Comparison of ENCODE assay signal across 8 cellular contexts in the genomic region with DNA sequence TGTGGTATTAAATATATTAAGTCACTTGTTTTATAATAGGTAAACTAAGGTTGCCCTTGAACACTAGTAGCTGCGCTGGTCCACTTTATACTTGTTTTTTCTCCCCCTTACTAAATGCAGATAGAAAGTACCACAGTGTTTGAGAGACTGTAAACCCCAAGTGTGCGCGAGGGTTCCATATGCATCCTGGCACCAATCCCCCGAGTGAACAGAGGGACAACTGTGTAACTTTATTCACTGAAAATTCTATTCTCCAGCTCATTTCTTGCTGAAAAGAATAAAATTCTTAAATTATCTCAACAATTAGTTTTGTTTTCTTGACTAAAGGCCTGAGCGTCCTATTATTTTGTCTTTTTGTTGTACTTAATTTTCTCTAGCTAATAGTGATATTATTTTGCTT. TPM values are rescaled to one million over a fixed set of nuclear protein-coding genes. Genes with fewer than 3 reads are reported as not detected.
A peak's percentile ranks its signal among the peaks of the same experiment; 100 is the strongest.
DNase-seq lines count a peak whose midpoint lies in the region; ATAC-seq and TF ChIP-seq lines count a peak whose summit lies in the region.

No MANE protein-coding gene starts in this region.

- H3K36me3 ChIP-seq in HUES48 (ENCODE audit: control insufficient read depth, insufficient read depth, low read length) (peaks cover 42% of the 10 kb centered on the region), mammary epithelial cell (ENCODE audit: insufficient read depth, low read length) (peaks cover 34% of the 10 kb centered on the region), muscle layer of colon (ENCODE audit: insufficient read depth, low read length) (peaks cover 31% of the 10 kb centered on the region)

- no peaks in the 10 kb centered on the region for H3K27me3 ChIP-seq in HUES48 (ENCODE audit: control insufficient read depth, insufficient read depth, low read length)
- no peaks in the 10 kb centered on the region for H3K27me3 ChIP-seq in mammary epithelial cell (ENCODE audit: insufficient read depth, low read length)
- H3K27me3 ChIP-seq in muscle layer of colon (ENCODE audit: control insufficient read depth in 1 of 2, insufficient read depth in 2 of 2, low read length in 2 of 2) = no peaks in the 10 kb centered on the region

- WGBS in mammary epithelial cell (ENCODE audit: low coverage, missing lambda C conversion rate) = 77% methylated on average over 5 of the region's 5 CpGs

- DNase-seq in mammary epithelial cell = no peak
- DNase-seq in activated CD4-positive, alpha-beta T cell treated with anti-CD3 and anti-CD28 coated beads for 48 hours = no peak

- H3K79me2 ChIP-seq in mammary epithelial cell (ENCODE audit: insufficient read depth, low read length) = peaks cover 57% of the 10 kb centered on the region

- ATAC-seq in esophagus mucosa (no peak), HG02763 (IDR thresholded peaks at IDR 0.05; ENCODE audit: unreplicated experiment) (no peak), GM21526 (IDR thresholded peaks at IDR 0.05; ENCODE audit: low FRiP score, unreplicated experiment) (no peak)

- intact Hi-C loops in mammary epithelial cell (cut with micrococcal nuclease) = loop anchor here (10.0 kb wide), 2 partner anchors 279 to 569 kb away; partner anchors contain the start of gene MTFR1L

- in situ Hi-C loops in mammary epithelial cell (cut with MboI; ENCODE audit: low sequenced_read_pairs in 2 of 2) = loop anchor here in 1 of 2 donors (10.0 to 25.0 kb wide), 2 partner anchors 99 to 567 kb away; partner anchors contain the start of genes MTFR1L and SELENON

- H3K4me2 ChIP-seq in mammary epithelial cell (ENCODE audit: insufficient read depth, low read depth, low read length) = peak overlapping the region; percentile 94

- H3K4me1 ChIP-seq in HUES48 (ENCODE audit: control insufficient read depth, insufficient read depth, low read length) (peaks cover 12% of the 10 kb centered on the region; the same call in 1 of the 2 replicates), mammary epithelial cell (ENCODE audit: insufficient read depth, low read length) (peaks cover 22% of the 10 kb centered on the region), muscle layer of colon (ENCODE audit: insufficient read depth, low read length) (peaks cover 35% of the 10 kb centered on the region)

- dilution Hi-C loops in mammary epithelial cell (cut with HindIII; ENCODE audit: low sequenced_read_pairs) = no loop called here

- no peak overlapping the region for H2AFZ ChIP-seq in mammary epithelial cell (ENCODE audit: low read depth, low read length)

- peak overlapping the region; percentile 97; the same call in 1 of the 2 replicates for H3K27ac ChIP-seq in 22Rv1
- H3K27ac ChIP-seq in HUES48 (ENCODE audit: low read depth, low read length) = no peak overlapping the region
- no peak overlapping the region for H3K27ac ChIP-seq in mammary epithelial cell (ENCODE audit: insufficient read depth, low read depth, low read length)
- no peak overlapping the region for H3K27ac ChIP-seq in muscle layer of colon (ENCODE audit: low read depth, low read length)

- peak overlapping the region; percentile 98 for H3K4me3 ChIP-seq in HUES48 (ENCODE audit: low read depth, low read length)
- H3K4me3 ChIP-seq in mammary epithelial cell (replicated peaks in 1 of 3; ENCODE audit: insufficient read depth in 1 of 3, low read depth in 2 of 3, low read length in 3 of 3) = peak overlapping the region; percentile 55 to 100 (median 99)
- peak overlapping the region; percentile 30 to 95 for H3K4me3 ChIP-seq in muscle layer of colon (ENCODE audit: low read depth in 1 of 2, low read length in 2 of 2)

- H3K9ac ChIP-seq in HUES48 (ENCODE audit: low read depth, low read length) (no peak overlapping the region), mammary epithelial cell (ENCODE audit: insufficient read depth, low read length) (peak overlapping the region; percentile 98), muscle layer of colon (ENCODE audit: low read length) (no peak overlapping the region)

- H4K20me1 ChIP-seq in mammary epithelial cell (ENCODE audit: insufficient read depth, low read length) = peaks cover 11% of the 10 kb centered on the region

- H3K9me3 ChIP-seq in HUES48 (ENCODE audit: control insufficient read depth, insufficient read depth, low read length) (no peaks in the 10 kb centered on the region), mammary epithelial cell (replicated peaks; ENCODE audit: insufficient read depth, low read length) (no peaks in the 10 kb centered on the region), muscle layer of colon (ENCODE audit: low read length) (no peaks in the 10 kb centered on the region)

- TF ChIP-seq CTCF in 22Rv1 (IDR thresholded peaks at IDR 0.05) (no peak), mammary epithelial cell (conservative IDR thresholded peaks at IDR 0.05 in 1 of 2, IDR thresholded peaks at IDR 0.05 in 1 of 2; ENCODE audit: extremely low read depth in 1 of 2, insufficient read depth in 1 of 2, low read depth in 1 of 2, low read length in 2 of 2) (no peak)

- CTCF ChIA-PET in mammary epithelial cell (lab: Charles Lee; ENCODE audit: low non-redundant PET) = no interaction called here

- BruUV-seq in mammary epithelial cell (replicated peaks; lab: Mats Ljungman, UMichigan) = no TSS peak

RNA-seq across cellular contexts. Expression of gene RSRP1, which starts 1.9 kb away (rescaled TPM):
- total RNA-seq in mammary epithelial cell (10 to 100 TPM; 55.3 to 71.8 TPM), esophagus mucosa (38.1 TPM)
- polyA plus RNA-seq in mammary epithelial cell = 18.8 TPM
- 23.3 TPM for polyA minus RNA-seq in mammary epithelial cell

RNA-seq across cellular contexts. Expression of gene SYF2, which starts 13.1 kb away (rescaled TPM):
- 10 to 100 TPM; 20.7 to 30.7 TPM for total RNA-seq in mammary epithelial cell
- polyA plus RNA-seq in mammary epithelial cell = 11.9 TPM
- 2.1 TPM for polyA minus RNA-seq in mammary epithelial cell
- 20.7 TPM for total RNA-seq in esophagus mucosa

RNA-seq across cellular contexts. Expression of gene RHD, which starts 26.9 kb away (rescaled TPM):
- total RNA-seq in mammary epithelial cell (not detected), esophagus mucosa (not detected)
- not detected for polyA plus RNA-seq in mammary epithelial cell
- polyA minus RNA-seq in mammary epithelial cell = not detected
